ENCODE assay signal across 22 cellular contexts in genomic region chr7:149859369-149859768, GRCh38.
"Had no signal": no experiment of that assay in that cellular context is flagged by ENCODE, and none has a peak within 500 bp of the region (broad histone marks: within the 10 kb centered on the region; RNA-seq: fewer than 3 reads in every experiment).

No MANE protein-coding gene starts in this region.

- H3K36me3 ChIP-seq: brain microvascular endothelial cell had no signal

- H3K27me3 Mint-ChIP-seq: activated CD4-positive, alpha-beta memory T cell treated with anti-CD3 and anti-CD28 coated beads for 36 hours; activated CD8-positive, alpha-beta memory T cell treated with anti-CD3 and anti-CD28 coated beads, Interleukin-2, amount 10 ng/mL, durations not matched to agents 7 days and 5 days; activated naive CD4-positive, alpha-beta T cell treated with anti-CD3 and anti-CD28 coated beads, Interleukin-2, amount 50 U/mL, for 24 hours; stimulated activated naive B cell treated with anti-CD40 and anti-IgM and Interleukin-4, amounts not matched to agents 10 μg/mL and 1 μg/mL and 100 μg/mL, for 72 hours had no signal

- ATAC-seq: activated CD8-positive, alpha-beta memory T cell treated with anti-CD3 and anti-CD28 coated beads, Interleukin-2, amount 10 ng/mL, durations not matched to agents 7 days and 5 days; esophagus mucosa; left ventricle myocardium superior; stimulated activated naive B cell treated with anti-CD40 and anti-IgM and Interleukin-4, amounts not matched to agents 10 μg/mL and 1 μg/mL and 100 μg/mL, for 72 hours had no signal

- H3K4me1 ChIP-seq: ascending aorta had no signal

- H3K4me3 ChIP-seq: adrenal gland, ascending aorta, sigmoid colon, smooth muscle cell, vagina had no signal

- H3K27ac Mint-ChIP-seq: activated CD4-positive, alpha-beta memory T cell treated with anti-CD3 and anti-CD28 coated beads for 36 hours; activated CD8-positive, alpha-beta memory T cell treated with anti-CD3 and anti-CD28 coated beads, Interleukin-2, amount 10 ng/mL, durations not matched to agents 7 days and 5 days; activated naive CD4-positive, alpha-beta T cell treated with anti-CD3 and anti-CD28 coated beads, Interleukin-2, amount 50 U/mL, for 24 hours; stimulated activated naive B cell treated with anti-CD40 and anti-IgM and Interleukin-4, amounts not matched to agents 10 μg/mL and 1 μg/mL and 100 μg/mL, for 72 hours had no signal

- H3K4me2 ChIP-seq: smooth muscle cell had no signal

- DNase-seq: activated CD4-positive, alpha-beta memory T cell treated with anti-CD3 and anti-CD28 coated beads for 36 hours; activated CD4-positive, alpha-beta T cell treated with anti-CD3 and anti-CD28 coated beads for 48 hours; activated CD8-positive, alpha-beta memory T cell treated with anti-CD3 and anti-CD28 coated beads, Interleukin-2, amount 10 ng/mL, durations not matched to agents 7 days and 5 days; activated effector memory CD4-positive, alpha-beta T cell treated with anti-CD3 and anti-CD28 coated beads, Interleukin-2, amount 50 U/mL, for 16 hours; activated T-cell treated with anti-CD3 and anti-CD28 coated beads for 4 hours; adrenal gland; brain microvascular endothelial cell; central memory CD4-positive, alpha-beta T cell; effector memory CD4-positive, alpha-beta T cell; glutamatergic neuron; hippocampal formation; left ventricle myocardium superior; nucleus accumbens; stimulated activated CD4-positive, alpha-beta T cell treated with anti-CD3 and anti-CD28 coated beads, Interleukin-15, amount 100 ng/mL, for 24 hours; stimulated activated naive B cell treated with anti-CD40 and anti-IgM and Interleukin-4, amounts not matched to agents 10 μg/mL and 1 μg/mL and 100 μg/mL, for 72 hours; trophoblast cell had no signal

- H3K9me3 Mint-ChIP-seq: activated CD4-positive, alpha-beta memory T cell treated with anti-CD3 and anti-CD28 coated beads for 36 hours; activated naive CD4-positive, alpha-beta T cell treated with anti-CD3 and anti-CD28 coated beads, Interleukin-2, amount 50 U/mL, for 24 hours; stimulated activated naive B cell treated with anti-CD40 and anti-IgM and Interleukin-4, amounts not matched to agents 10 μg/mL and 1 μg/mL and 100 μg/mL, for 72 hours had no signal

- H3K27me3 ChIP-seq: adrenal gland, ascending aorta, brain microvascular endothelial cell, sigmoid colon, vagina had no signal

- H3K9me3 ChIP-seq: adrenal gland, ascending aorta, sigmoid colon, vagina had no signal

- H3K4me3 Mint-ChIP-seq: activated CD4-positive, alpha-beta memory T cell treated with anti-CD3 and anti-CD28 coated beads for 36 hours; activated CD8-positive, alpha-beta memory T cell treated with anti-CD3 and anti-CD28 coated beads, Interleukin-2, amount 10 ng/mL, durations not matched to agents 7 days and 5 days; activated naive CD4-positive, alpha-beta T cell treated with anti-CD3 and anti-CD28 coated beads, Interleukin-2, amount 50 U/mL, for 24 hours; stimulated activated naive B cell treated with anti-CD40 and anti-IgM and Interleukin-4, amounts not matched to agents 10 μg/mL and 1 μg/mL and 100 μg/mL, for 72 hours had no signal

- H3K27ac ChIP-seq: adrenal gland, ascending aorta, brain microvascular endothelial cell, sigmoid colon, vagina had no signal
